Comparison of ENCODE assay signal across 8 cellular contexts in the genomic region with DNA sequence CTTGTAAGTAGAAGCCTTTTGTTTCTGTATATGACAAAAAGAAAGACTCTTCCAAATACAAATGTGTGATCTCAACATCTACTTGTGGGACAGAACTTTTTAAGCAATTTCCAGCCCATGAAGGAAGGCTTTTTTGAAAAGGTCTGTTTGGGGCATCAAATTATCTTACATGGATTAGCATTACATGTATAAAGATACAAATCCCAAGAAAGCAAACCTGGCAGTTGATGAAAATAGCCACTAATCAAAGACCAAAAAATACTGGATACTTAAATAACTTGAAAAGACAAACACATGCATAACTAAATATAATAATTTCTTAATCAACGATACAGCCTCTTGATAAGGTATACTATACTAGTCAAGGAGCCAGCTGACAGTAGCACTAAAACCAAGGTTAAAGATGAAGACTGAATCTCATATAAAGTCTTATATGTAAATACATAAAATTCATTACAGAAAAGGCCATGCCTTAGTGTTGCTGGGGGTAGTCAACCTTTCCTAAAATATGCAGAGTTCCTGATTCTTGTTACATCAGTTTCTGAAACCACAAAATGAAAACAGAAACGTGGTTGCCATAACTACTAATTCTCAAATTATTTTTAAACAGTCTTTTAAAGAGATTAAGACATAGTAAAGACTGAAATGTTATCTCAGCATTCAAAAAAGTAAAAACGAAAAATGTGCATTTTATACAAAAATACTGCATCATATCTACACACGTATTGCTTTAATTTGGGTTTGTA. TPM values are rescaled to one million over a fixed set of nuclear protein-coding genes. Genes with fewer than 3 reads are reported as not detected.
DNase-seq lines count a peak whose midpoint lies in the region; ATAC-seq, FAIRE-seq and TF ChIP-seq lines count a peak whose summit lies in the region.

No MANE protein-coding gene starts in this region.

- no peak for TF ChIP-seq POLR2A in HCT116 (IDR thresholded peaks at IDR 0.05; ENCODE audit: borderline replicate concordance, extremely low read depth, insufficient read depth, insufficient read length)
- no peak for TF ChIP-seq POLR2A in endothelial cell of umbilical vein (IDR thresholded peaks at IDR 0.05; ENCODE audit: low read depth, low read length)

- no peaks in the 10 kb centered on the region for H3K27me3 Mint-ChIP-seq in CD14-positive monocyte (ENCODE audit: low read depth in 3 of 3)

- H3K4me3 ChIP-seq in HCT116 (replicated peaks in 1 of 2; ENCODE audit: low read depth in 1 of 2, low read length in 2 of 2) (peak overlapping the region in 1 of 2 experiments; percentile 43; a peak in 1 of 4 replicates), SJCRH30 (peak overlapping the region; percentile 49), endothelial cell of umbilical vein (replicated peaks in 1 of 3; ENCODE audit: insufficient read depth in 1 of 3, low read depth in 1 of 3, low read length in 3 of 3) (peak overlapping the region; percentile 26 to 100 (median 84))

- peak overlapping the region; percentile 79 for H3K4me2 ChIP-seq in HCT116 (ENCODE audit: low read length)
- H3K4me2 ChIP-seq in endothelial cell of umbilical vein (ENCODE audit: insufficient read depth, low read length), result peak overlapping the region; percentile 95

- intact Hi-C loops in CD14-positive monocyte (cut with micrococcal nuclease) (no loop called here), HCT116 (cut with micrococcal nuclease) (loop anchor here (2.0 kb wide), 1 partner anchor 27 kb away; no protein-coding TSS in a partner anchor), endothelial cell of umbilical vein (cut with micrococcal nuclease) (loop anchor here (1.0 to 5.0 kb wide), 3 partner anchors 26 to 265 kb away; no protein-coding TSS in a partner anchor), sciatic nerve (cut with DNase I) (no loop called here)

- FAIRE-seq in endothelial cell of umbilical vein (lab: Jason Lieb, UNC), result peak; percentile 4

- H3K79me2 ChIP-seq in HCT116 (ENCODE audit: insufficient read depth, low read length), result peaks cover 75% of the 10 kb centered on the region
- H3K79me2 ChIP-seq in endothelial cell of umbilical vein (ENCODE audit: control insufficient read depth, insufficient read depth, low read length), result peaks cover 72% of the 10 kb centered on the region

- H3K27ac ChIP-seq in HCT116 (ENCODE audit: low read depth, low read length), result peak overlapping the region; percentile 92; the same call in 1 of the 2 replicates
- H3K27ac ChIP-seq in SJCRH30, result peak overlapping the region; percentile 71
- peak overlapping the region; percentile 96 for H3K27ac ChIP-seq in endothelial cell of umbilical vein (ENCODE audit: insufficient read depth, low read depth, low read length)

- dilution Hi-C loops in endothelial cell of umbilical vein (cut with MboI; ENCODE audit: extremely low pct_ligation_motif_present, low sequenced_read_pairs), result no loop called here

- H3K4me1 ChIP-seq in HCT116 (ENCODE audit: control insufficient read depth in 1 of 2, insufficient read depth in 2 of 2, low read length in 2 of 2) (peaks cover 57 to 66% of the 10 kb centered on the region in 2 experiments), SJCRH30 (peaks cover 11% of the 10 kb centered on the region), endothelial cell of umbilical vein (ENCODE audit: control insufficient read depth, extremely low read depth, insufficient read depth, low read length) (peaks cover 26% of the 10 kb centered on the region)

- ATAC-seq in HCT116 (no peak), sciatic nerve (peak; percentile 36)

- CTCF ChIA-PET in HCT116 (lab: Charles Lee), result interaction anchor here (1.9 kb wide), 1 partner anchor 17 kb away, joined by 10 read pairs; no protein-coding TSS in a partner anchor
- CTCF ChIA-PET in endothelial cell of umbilical vein (lab: Charles Lee), result interaction anchor here (0.8 to 4.1 kb wide), 16 partner anchors 11 to 254 kb away, joined by 3 to 33 read pairs (median 5); no protein-coding TSS in a partner anchor

- RAD21 ChIA-PET in HCT116 (lab: Charles Lee; ENCODE audit: low non-redundant PET in 1 of 2, low total read pairs in 2 of 2, uncharacterized antibody in 2 of 2, unreplicated experiment in 2 of 2), result no interaction called here

- peak overlapping the region; percentile 50; the same call in 1 of the 2 replicates for H3K9ac ChIP-seq in HCT116 (ENCODE audit: low read length)
- peak overlapping the region; percentile 98 for H3K9ac ChIP-seq in endothelial cell of umbilical vein (replicated peaks; ENCODE audit: extremely low read depth, insufficient read depth, low read length)

- no peaks in the 10 kb centered on the region for H3K9me3 Mint-ChIP-seq in CD14-positive monocyte

- no TSS peak for BruUV-seq in HCT116 (replicated peaks; lab: Mats Ljungman, UMichigan)
- no TSS peak for BruUV-seq in endothelial cell of umbilical vein (replicated peaks; lab: Mats Ljungman, UMichigan)

- TF ChIP-seq RAD21 in HCT116 (IDR thresholded peaks at IDR 0.05; ENCODE audit: low read depth), result no peak

- H2AFZ ChIP-seq in HCT116 (ENCODE audit: low read depth, low read length, poor library complexity, severe bottlenecking), result no peak overlapping the region
- no peak overlapping the region for H2AFZ ChIP-seq in endothelial cell of umbilical vein (ENCODE audit: low read depth, low read length)

- H3K9me3 ChIP-seq in HCT116 (ENCODE audit: control insufficient read depth in 1 of 2, insufficient read depth in 1 of 2, low read depth in 1 of 2, low read length in 2 of 2), result no peaks in the 10 kb centered on the region
- H3K9me3 ChIP-seq in SJCRH30 (replicated peaks), result no peaks in the 10 kb centered on the region
- H3K9me3 ChIP-seq in endothelial cell of umbilical vein (replicated peaks; ENCODE audit: control insufficient read depth, insufficient read depth, low read length), result no peaks in the 10 kb centered on the region

- TF ChIP-seq CTCF in CD14-positive monocyte (IDR thresholded peaks at IDR 0.05), result no peak
- no peak for TF ChIP-seq CTCF in HCT116 (IDR thresholded peaks at IDR 0.05 in 2 of 3, conservative IDR thresholded peaks at IDR 0.05 in 1 of 3; ENCODE audit: borderline replicate concordance in 1 of 3, insufficient read depth in 1 of 3, low read depth in 2 of 3, low read length in 2 of 3)
- TF ChIP-seq CTCF in endothelial cell of umbilical vein (IDR thresholded peaks at IDR 0.05; ENCODE audit: extremely low read depth in 1 of 2, insufficient read depth in 1 of 2, low read depth in 1 of 2, low read length in 2 of 2), result no peak

- DNase-seq in CD14-positive monocyte (ENCODE audit: low spot score) (no peak), HCT116 (ENCODE audit: low read depth, low spot score) (no peak), SJCRH30 (peak in 1 of 2 experiments; percentile 14), endothelial cell of umbilical vein (ENCODE audit: low read depth, low spot score) (peak; percentile 68), sciatic nerve (ENCODE audit: low spot score) (no peak), NCI-H2227 treated with DMSO at 0.1 percent for 48 hours (lab: John Stamatoyannopoulos, UW) (no peak), HPDE6-E6E7 (ENCODE audit: extremely low spot score) (no peak)
- DNase-seq in stimulated activated CD4-positive, alpha-beta T cell treated with anti-CD3 and anti-CD28 coated beads, Interleukin-4, amount 100 ng/mL, for 4 hours, result no peak

- H3K4me1 Mint-ChIP-seq in CD14-positive monocyte, result peaks cover 53% of the 10 kb centered on the region

- H3K9me1 ChIP-seq in endothelial cell of umbilical vein (replicated peaks; ENCODE audit: control insufficient read depth, extremely low read depth, insufficient read depth, low read length), result no peaks in the 10 kb centered on the region

- peaks cover 0 to 11% of the 10 kb centered on the region in 2 donors for H3K36me3 Mint-ChIP-seq in CD14-positive monocyte

- 0 out of 4 replicates have a peak, but pooled peaks cover 0 to 6% of the 10 kb centered on the region in 2 experiments for H3K36me3 ChIP-seq in HCT116 (ENCODE audit: control insufficient read depth in 1 of 2, insufficient read depth in 2 of 2, low read length in 2 of 2)
- peaks cover 8% of the 10 kb centered on the region; the same call in 1 of the 2 replicates for H3K36me3 ChIP-seq in SJCRH30
- H3K36me3 ChIP-seq in endothelial cell of umbilical vein (ENCODE audit: control insufficient read depth in 2 of 2, extremely low read depth in 1 of 2, insufficient read depth in 2 of 2, low read length in 2 of 2), result peaks cover 0 to 6% of the 10 kb centered on the region in 2 experiments

- H4K20me1 ChIP-seq in HCT116 (ENCODE audit: insufficient read depth), result no peaks in the 10 kb centered on the region
- H4K20me1 ChIP-seq in endothelial cell of umbilical vein (replicated peaks; ENCODE audit: control insufficient read depth, extremely low read depth, insufficient read depth, low read length), result no peaks in the 10 kb centered on the region

- POLR2A ChIA-PET in HCT116 (lab: Charles Lee), result no interaction called here
- POLR2A ChIA-PET in endothelial cell of umbilical vein (lab: Charles Lee), result interaction anchor here (0.6 kb wide), 1 partner anchor 327 kb away, joined by 4 read pairs; no protein-coding TSS in a partner anchor

- no peaks in the 10 kb centered on the region for H3K9me2 ChIP-seq in HCT116 (ENCODE audit: insufficient read depth)

- H3K27ac Mint-ChIP-seq in CD14-positive monocyte, result peak overlapping the region; percentile 97 to 99 (median 99)

- H3K4me3 Mint-ChIP-seq in CD14-positive monocyte, result peak overlapping the region; percentile 57 to 71

- H3K27me3 ChIP-seq in HCT116 (ENCODE audit: insufficient read depth, low read length), result no peaks in the 10 kb centered on the region
- H3K27me3 ChIP-seq in SJCRH30, result no peaks in the 10 kb centered on the region
- H3K27me3 ChIP-seq in endothelial cell of umbilical vein (ENCODE audit: control insufficient read depth in 2 of 2, insufficient read depth in 2 of 2, low read length in 2 of 2), result no peaks in the 10 kb centered on the region

TF ChIP-seq in HCT116, 20 proteins besides CTCF, POLR2A, EP300 and RAD21 (continues in another document):
- TF ChIP-seq SP1 (IDR thresholded peaks at IDR 0.05; ENCODE audit: low read depth) (no peak), CBX3 (IDR thresholded peaks at IDR 0.05; ENCODE audit: low read depth) (no peak)

TF ChIP-seq in endothelial cell of umbilical vein, 7 proteins besides CTCF, POLR2A, EP300 and RAD21 (continues in another document):
- no peak for TF ChIP-seq FOS (IDR thresholded peaks at IDR 0.05; ENCODE audit: borderline replicate concordance, insufficient read depth, low read length)

RNA-seq across cellular contexts. Expression of a gene that starts 2.0 kb away (rescaled TPM):
- 10 to 100 TPM in 1 of 2 donors, 1 to 10 TPM in 1; 5.9 to 11.5 TPM for polyA plus RNA-seq in CD14-positive monocyte
- 47.5 TPM for total RNA-seq in HCT116 (2021; ENCODE audit: unreplicated experiment)
- 27.9 and 28.7 TPM in 2 replicates for polyA plus RNA-seq in HCT116 (2012)
- 26.4 and 28.8 TPM in 2 replicates for total RNA-seq in SJCRH30 (2014; rRNA removed; shearing (Covaris generic))
- total RNA-seq in endothelial cell of umbilical vein, result 82.2 and 97.3 TPM in 2 replicates
- polyA plus RNA-seq in endothelial cell of umbilical vein, result 36.7 and 37.1 TPM in 2 replicates
- 24.5 and 29.7 TPM in 2 replicates for polyA plus RNA-seq in endothelial cell of umbilical vein (2011; cell fraction: cytosol; rRNA removed)
- 106 and 142 TPM in 2 replicates for polyA plus RNA-seq in endothelial cell of umbilical vein (2011; cell fraction: nucleus; rRNA removed)
- polyA plus RNA-seq in endothelial cell of umbilical vein (2012), result 31.7 and 46.5 TPM in 2 replicates
- polyA minus RNA-seq in endothelial cell of umbilical vein, result 165 and 203 TPM in 2 replicates
- polyA minus RNA-seq in endothelial cell of umbilical vein (2011; cell fraction: cytosol; rRNA and poly(A)+ RNA removed), result 39.1 TPM
- 218 and 343 TPM in 2 replicates for polyA minus RNA-seq in endothelial cell of umbilical vein (2011; cell fraction: nucleus; rRNA and poly(A)+ RNA removed)
- total RNA-seq in sciatic nerve, result 71.9 TPM

Comparison
In these comparisons a context has a peak if more than half of its experiments do, and no peak if none do; other contexts are left out.
1. intact Hi-C loops: an anchor here in HCT116 (2.0 kb wide) and endothelial cell of umbilical vein (1.0 to 5.0 kb wide); none called in CD14-positive monocyte and sciatic nerve.